ENCODE assay signal across 8 cellular contexts in genomic region chr14:103880334-103880985, GRCh38. TPM values are rescaled to one million over a fixed set of nuclear protein-coding genes. Genes with fewer than 3 reads are reported as not detected.
DNase-seq lines count a peak whose midpoint lies in the region; ATAC-seq and TF ChIP-seq lines count a peak whose summit lies in the region.

No MANE protein-coding gene starts in this region.

- ATAC-seq in HG03095 (IDR thresholded peaks at IDR 0.05; ENCODE audit: unreplicated experiment) (no peak), GM21717 (IDR thresholded peaks at IDR 0.05; ENCODE audit: unreplicated experiment) (no peak)

- H3K27me3 Mint-ChIP-seq in activated naive CD4-positive, alpha-beta T cell treated with anti-CD3 and anti-CD28 coated beads for 36 hours (ENCODE audit: low read depth), result no peaks in the 10 kb centered on the region
- no peaks in the 10 kb centered on the region for H3K27me3 Mint-ChIP-seq in nephron progenitor cell (ENCODE audit: low read depth, poor library complexity)

- no peaks in the 10 kb centered on the region for H3K9me3 Mint-ChIP-seq in activated naive CD4-positive, alpha-beta T cell treated with anti-CD3 and anti-CD28 coated beads for 36 hours
- H3K9me3 Mint-ChIP-seq in nephron progenitor cell, result no peaks in the 10 kb centered on the region

- H3K27me3 ChIP-seq in esophagus squamous epithelium, result peaks cover 0 to 6% (median 0%) of the 10 kb centered on the region in 4 donors

- intact Hi-C loops in activated naive CD4-positive, alpha-beta T cell treated with anti-CD3 and anti-CD28 coated beads for 36 hours (cut with micrococcal nuclease), result no loop called here
- intact Hi-C loops in esophagus squamous epithelium (cut with DNase I), result no loop called here

- H3K4me1 Mint-ChIP-seq in activated naive CD4-positive, alpha-beta T cell treated with anti-CD3 and anti-CD28 coated beads for 36 hours (ENCODE audit: low read depth), result peaks cover 18% of the 10 kb centered on the region
- peaks cover 55% of the 10 kb centered on the region for H3K4me1 Mint-ChIP-seq in nephron progenitor cell

- DNase-seq in activated naive CD4-positive, alpha-beta T cell treated with anti-CD3 and anti-CD28 coated beads for 36 hours, result peak; percentile 32
- DNase-seq in activated naive CD4-positive, alpha-beta T cell treated with Interleukin-2 at 50 U/mL for 16 hours, result no peak
- DNase-seq in UCSD-AML1 (lab: John Stamatoyannopoulos, UW; ENCODE audit: unreplicated experiment) (peak; percentile 63), esophagus squamous epithelium (lab: John Stamatoyannopoulos, UW) (no peak), nephron progenitor cell (no peak), NCI-H446 treated with DMSO at 0.1 percent for 48 hours (lab: John Stamatoyannopoulos, UW) (no peak)

- peak overlapping the region; percentile 9 to 61 (median 41) for H3K4me3 ChIP-seq in esophagus squamous epithelium

- H3K27ac ChIP-seq in esophagus squamous epithelium, result peak overlapping the region; percentile 40 to 85 (median 78)

- CTCF ChIA-PET in activated naive CD4-positive, alpha-beta T cell treated with anti-CD3 and anti-CD28 coated beads for 36 hours (lab: Charles Lee), result interaction anchor here (0.6 to 3.9 kb wide), 5 partner anchors 20 to 81 kb away, joined by 4 to 24 read pairs (median 6); no protein-coding TSS in a partner anchor

- TF ChIP-seq POLR2A in esophagus squamous epithelium (IDR thresholded peaks at IDR 0.05), result no peak

- TF ChIP-seq CTCF in esophagus squamous epithelium (IDR thresholded peaks at IDR 0.05) (no peak), nephron progenitor cell (IDR thresholded peaks at IDR 0.05) (no peak)

- peaks cover 17 to 42% (median 38%) of the 10 kb centered on the region in 3 donors for H3K4me1 ChIP-seq in esophagus squamous epithelium

- 8 to 9% methylated on average over 11 to 13 of the region's 18 CpGs for WGBS in esophagus squamous epithelium, 2 donors

- H3K4me3 Mint-ChIP-seq in activated naive CD4-positive, alpha-beta T cell treated with anti-CD3 and anti-CD28 coated beads for 36 hours, result peak overlapping the region; percentile 55
- H3K4me3 Mint-ChIP-seq in nephron progenitor cell, result peak overlapping the region; percentile 30

- no peaks in the 10 kb centered on the region for H3K9me3 ChIP-seq in esophagus squamous epithelium

- no peaks in the 10 kb centered on the region for H3K36me3 Mint-ChIP-seq in activated naive CD4-positive, alpha-beta T cell treated with anti-CD3 and anti-CD28 coated beads for 36 hours (ENCODE audit: low read depth)
- no peaks in the 10 kb centered on the region for H3K36me3 Mint-ChIP-seq in nephron progenitor cell (ENCODE audit: low read depth)

- H3K36me3 ChIP-seq in esophagus squamous epithelium, result no peaks in the 10 kb centered on the region

- H3K27ac Mint-ChIP-seq in activated naive CD4-positive, alpha-beta T cell treated with anti-CD3 and anti-CD28 coated beads for 36 hours, result no peak overlapping the region
- no peak overlapping the region for H3K27ac Mint-ChIP-seq in nephron progenitor cell

RNA-seq across cellular contexts. Expression of gene PPP1R13B, which starts 33.1 kb away (rescaled TPM):
- 1 to 10 TPM; 8.0 to 8.6 TPM for total RNA-seq in activated naive CD4-positive, alpha-beta T cell treated with anti-CD3 and anti-CD28 coated beads for 36 hours
- 10 to 100 TPM; 12.7 to 25.0 (median 20.6) TPM for total RNA-seq in esophagus squamous epithelium

RNA-seq across cellular contexts. Expression of gene TDRD9, which starts 47.8 kb away (rescaled TPM):
- under 1 TPM in 1 of 2 experiments, not detected in 1; 0.10 TPM for total RNA-seq in activated naive CD4-positive, alpha-beta T cell treated with anti-CD3 and anti-CD28 coated beads for 36 hours
- total RNA-seq in esophagus squamous epithelium, result 1 to 10 TPM in 1 of 4 donors, under 1 TPM in 3; 0.09 to 6.0 (median 0.74) TPM

Comparison
In these comparisons a context has a peak if more than half of its experiments do, and no peak if none do; other contexts are left out.
1. DNase-seq: peak in activated naive CD4-positive, alpha-beta T cell treated with anti-CD3 and anti-CD28 coated beads for 36 hours (single experiment) and UCSD-AML1 (single experiment); none in activated naive CD4-positive, alpha-beta T cell treated with Interleukin-2 at 50 U/mL for 16 hours (single experiment), esophagus squamous epithelium (single experiment), nephron progenitor cell (single experiment) and NCI-H446 treated with DMSO at 0.1 percent for 48 hours (single experiment).